8 cellular contexts compared by ENCODE assay signal in the genomic region with DNA sequence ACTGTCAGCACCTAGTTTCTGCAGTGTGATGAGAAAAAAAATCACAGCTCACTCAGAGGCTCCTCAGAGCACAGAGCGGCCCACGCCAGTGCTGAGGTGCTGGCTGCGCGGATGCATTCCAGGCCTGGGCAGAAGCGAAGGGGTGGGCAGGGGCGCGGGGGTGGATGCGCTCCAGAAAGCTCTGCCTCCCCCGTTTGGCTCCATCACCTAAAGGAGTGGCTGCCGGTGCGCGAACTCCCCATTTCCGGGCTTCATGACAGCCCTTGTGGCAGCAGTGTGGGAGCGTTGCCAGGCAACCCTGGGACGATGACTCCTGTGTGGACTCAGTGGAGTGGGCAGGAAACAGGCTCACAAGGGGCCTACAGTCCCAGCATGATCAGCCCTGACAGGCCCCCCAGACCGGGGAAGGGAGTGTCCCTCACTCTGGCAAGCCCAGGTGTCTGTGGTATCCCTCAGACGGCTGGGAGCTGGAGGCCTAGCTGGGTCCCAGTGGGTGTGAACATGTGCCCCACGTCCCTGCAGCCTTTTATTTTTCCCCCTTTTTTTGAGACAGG. TPM values are rescaled to one million over a fixed set of nuclear protein-coding genes. Genes with fewer than 3 reads are reported as not detected.
DNase-seq lines count a peak whose midpoint lies in the region; ATAC-seq and TF ChIP-seq lines count a peak whose summit lies in the region.

No MANE protein-coding gene starts in this region.

- peak overlapping the region; percentile 34 for H3K4me3 Mint-ChIP-seq in activated naive CD8-positive, alpha-beta T cell treated with anti-CD3 and anti-CD28 coated beads for 36 hours

- DNase-seq in SJCRH30 (peak; percentile 19 to 20), kidney epithelial cell (ENCODE audit: low read depth) (peak; percentile 76), cerebellar cortex (ENCODE audit: low spot score) (no peak)
- DNase-seq in activated naive CD8-positive, alpha-beta T cell treated with anti-CD3 and anti-CD28 coated beads for 36 hours: peak; percentile 87
- peak; percentile 39 for DNase-seq in stimulated activated CD8-positive, alpha-beta memory T cell treated with anti-CD3 and anti-CD28 coated beads, Interleukin-12 subunit alpha, Interleukin-12 subunit beta, amount 100 ng/mL, for 24 hours (ENCODE audit: extremely low read depth)

- H3K27me3 Mint-ChIP-seq in activated naive CD8-positive, alpha-beta T cell treated with anti-CD3 and anti-CD28 coated beads for 36 hours: no peaks in the 10 kb centered on the region

- no peaks in the 10 kb centered on the region for H3K9me3 ChIP-seq in SJCRH30 (replicated peaks)

- H3K27me3 ChIP-seq in SJCRH30 (no peaks in the 10 kb centered on the region), kidney epithelial cell (ENCODE audit: control insufficient read depth, insufficient read depth, low read length) (no peaks in the 10 kb centered on the region)

- H3K36me3 Mint-ChIP-seq in activated naive CD8-positive, alpha-beta T cell treated with anti-CD3 and anti-CD28 coated beads for 36 hours: peaks cover 22% of the 10 kb centered on the region

- no peaks in the 10 kb centered on the region for H3K9me3 Mint-ChIP-seq in activated naive CD8-positive, alpha-beta T cell treated with anti-CD3 and anti-CD28 coated beads for 36 hours

- H3K27ac ChIP-seq in SJCRH30: no peak overlapping the region

- H3K4me3 ChIP-seq in SJCRH30 (no peak overlapping the region), kidney epithelial cell (ENCODE audit: low read depth, low read length) (no peak overlapping the region)

- no peak for TF ChIP-seq CTCF in kidney epithelial cell (IDR thresholded peaks at IDR 0.05; ENCODE audit: insufficient read depth, low read length, poor library complexity, severe bottlenecking)

- H3K27ac Mint-ChIP-seq in activated naive CD8-positive, alpha-beta T cell treated with anti-CD3 and anti-CD28 coated beads for 36 hours: peak overlapping the region; percentile 86

- peaks cover 55% of the 10 kb centered on the region for H3K4me1 Mint-ChIP-seq in activated naive CD8-positive, alpha-beta T cell treated with anti-CD3 and anti-CD28 coated beads for 36 hours

- H3K4me1 ChIP-seq in SJCRH30: no peaks in the 10 kb centered on the region

- H3K36me3 ChIP-seq in SJCRH30 (no peaks in the 10 kb centered on the region; the same call in 1 of the 2 replicates), kidney epithelial cell (ENCODE audit: control insufficient read depth, insufficient read depth, low read length) (peaks cover 4% of the 10 kb centered on the region)

- ATAC-seq in GM18502 (IDR thresholded peaks at IDR 0.05; ENCODE audit: poor library complexity, unreplicated experiment): peak; percentile 61
- no peak for ATAC-seq in GM21390 (IDR thresholded peaks at IDR 0.05; ENCODE audit: unreplicated experiment)
- no peak for ATAC-seq in HG03439 (IDR thresholded peaks at IDR 0.05; ENCODE audit: unreplicated experiment)

RNA-seq across cellular contexts. Expression of a gene that starts 32.8 kb away (rescaled TPM):
- 22.3 and 23.6 TPM in 2 replicates for total RNA-seq in SJCRH30 (2014; rRNA removed; shearing (Covaris generic))
- total RNA-seq in activated naive CD8-positive, alpha-beta T cell treated with anti-CD3 and anti-CD28 coated beads for 36 hours: 10 to 100 TPM; 26.5 to 29.1 TPM
- 19.1 and 36.1 TPM in 2 replicates for total RNA-seq in kidney epithelial cell

RNA-seq across cellular contexts. Expression of a gene that starts 35.9 kb away (rescaled TPM):
- 11.6 and 13.8 TPM in 2 replicates for total RNA-seq in SJCRH30 (2014; rRNA removed; shearing (Covaris generic))
- 10 to 100 TPM; 63.7 to 64.3 TPM for total RNA-seq in activated naive CD8-positive, alpha-beta T cell treated with anti-CD3 and anti-CD28 coated beads for 36 hours
- total RNA-seq in kidney epithelial cell: 63.6 and 88.7 TPM in 2 replicates

RNA-seq across cellular contexts. Expression of a gene that starts 45.8 kb away (rescaled TPM):
- 5.5 and 8.7 TPM in 2 replicates for total RNA-seq in SJCRH30 (2014; rRNA removed; shearing (Covaris generic))
- 10 to 100 TPM; 21.3 to 25.4 TPM for total RNA-seq in activated naive CD8-positive, alpha-beta T cell treated with anti-CD3 and anti-CD28 coated beads for 36 hours
- 8.9 and 15.3 TPM in 2 replicates for total RNA-seq in kidney epithelial cell
